8 cellular contexts compared by ENCODE assay signal in the genomic region with DNA sequence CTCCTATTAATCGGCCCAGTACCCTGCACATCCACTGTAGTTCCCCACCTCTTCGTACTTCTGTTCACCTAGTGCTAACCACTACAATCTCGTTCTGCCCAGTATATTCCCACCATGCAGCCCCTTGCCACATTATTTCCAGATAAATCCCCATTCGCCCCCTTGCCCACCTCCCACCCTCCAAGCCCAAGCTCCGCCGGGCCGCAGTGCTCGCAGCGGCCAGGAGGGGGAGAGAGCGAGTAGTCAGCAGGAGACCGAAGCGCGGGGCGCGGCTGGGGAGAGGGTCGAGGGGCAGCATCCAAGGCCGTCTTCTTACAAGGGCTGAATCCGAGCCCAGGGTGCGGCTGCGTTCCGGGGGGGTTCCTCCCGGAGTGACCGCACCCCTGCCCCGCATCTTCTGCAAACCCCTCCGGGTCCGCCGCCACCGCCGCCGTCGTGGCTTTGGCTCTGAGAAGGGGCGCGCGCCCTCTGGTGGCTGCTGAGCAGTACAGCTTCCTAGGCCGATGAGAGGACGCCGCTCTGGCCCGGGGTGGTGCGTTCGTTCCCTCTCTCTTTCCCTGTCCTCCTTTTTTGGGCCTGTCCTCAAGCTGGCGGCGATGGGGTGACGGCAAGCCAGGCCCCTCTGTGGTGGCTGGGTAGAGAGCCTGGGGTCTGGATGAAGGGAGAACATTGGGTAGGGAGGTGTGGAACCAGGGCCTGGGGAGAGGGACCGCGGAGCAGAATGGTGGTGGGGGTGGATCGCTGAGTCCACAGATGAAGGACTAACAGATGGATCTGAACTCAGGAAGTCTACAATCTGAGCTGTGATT. TPM values are rescaled to one million over a fixed set of nuclear protein-coding genes. Genes with fewer than 3 reads are reported as not detected.
DNase-seq lines count a peak whose midpoint lies in the region; ATAC-seq and TF ChIP-seq lines count a peak whose summit lies in the region.

No MANE protein-coding gene starts in this region.

- ATAC-seq in GM23338 = peak; percentile 81
- peak; percentile 89 to 92 (median 90) for ATAC-seq in T-cell (replicated peaks in 1 of 4)
- peak; percentile 82 to 83 for ATAC-seq in right cardiac atrium
- ATAC-seq in aorta (ENCODE audit: low FRiP score) = peak; percentile 95

- H3K4me1 ChIP-seq in GM23338 (ENCODE audit: insufficient read depth) (peaks cover 15% of the 10 kb centered on the region; the same call in 1 of the 2 replicates), right cardiac atrium (ENCODE audit: control insufficient read depth, insufficient read depth, low read length) (peaks cover 5% of the 10 kb centered on the region), aorta (ENCODE audit: control insufficient read depth in 1 of 2, insufficient read depth in 2 of 2, low read length in 2 of 2) (no peaks in the 10 kb centered on the region)

- peak overlapping the region; percentile 98 for H2AFZ ChIP-seq in GM23338

- peaks cover 51% of the 10 kb centered on the region for H3K27me3 ChIP-seq in GM23338 (ENCODE audit: insufficient read depth)
- no peaks in the 10 kb centered on the region for H3K27me3 ChIP-seq in right cardiac atrium (ENCODE audit: control insufficient read depth, insufficient read depth)
- H3K27me3 ChIP-seq in aorta (ENCODE audit: control insufficient read depth in 1 of 2, insufficient read depth in 2 of 2, low read length in 1 of 2) = no peaks in the 10 kb centered on the region

- CTCF ChIA-PET in T-cell (lab: Charles Lee) = interaction anchor here (0.6 to 3.1 kb wide), 12 partner anchors 9 to 1300 kb away, joined by 3 to 40 read pairs (median 6); no protein-coding TSS in a partner anchor

- TF ChIP-seq CTCF in GM23338 (conservative IDR thresholded peaks at IDR 0.05; ENCODE audit: low read depth in 2 of 2) (peak; percentile 71 to 100), LNCaP clone FGC (IDR thresholded peaks at IDR 0.05; ENCODE audit: control insufficient read depth, extremely low read depth, insufficient read depth) (peak; percentile 94)

- no peaks in the 10 kb centered on the region; the same call in 1 of the 2 replicates for H4K20me1 ChIP-seq in GM23338 (replicated peaks; ENCODE audit: insufficient read depth)

- H3K27ac ChIP-seq in GM23338 (ENCODE audit: low read depth) (no peak overlapping the region), angular gyrus (ENCODE audit: low read depth, low read length) (peak overlapping the region; percentile 85), right cardiac atrium (ENCODE audit: low read length) (no peak overlapping the region), aorta (ENCODE audit: low read depth in 1 of 2, low read length in 2 of 2) (no peak overlapping the region)

- peak overlapping the region; percentile 66 for H3K4me3 Mint-ChIP-seq in GM23338
- peak overlapping the region; percentile 59 to 71 (median 62) for H3K4me3 Mint-ChIP-seq in T-cell

- POLR2A ChIA-PET in T-cell (lab: Charles Lee) = interaction anchor here (0.6 kb wide), 2 partner anchors 138 to 429 kb away, joined by 3 to 8 read pairs; no protein-coding TSS in a partner anchor

- DNase-seq in ELR (ENCODE audit: low read depth) = peak; percentile 78
- DNase-seq in GM23338 (ENCODE audit: low spot score) = peak; percentile 88
- no peak for DNase-seq in LNCaP clone FGC (ENCODE audit: low read depth)
- DNase-seq in T-cell = peak; percentile 45 to 88 (median 78)
- DNase-seq in right cardiac atrium = peak; percentile 75 to 93 (median 92)
- DNase-seq in putamen (ENCODE audit: low spot score) = peak; percentile 80
- peak; percentile 85 to 95 for DNase-seq in aorta

- intact Hi-C loops in right cardiac atrium (cut with DNase I) (loop anchor here (2.0 to 10.0 kb wide), 5 partner anchors 68 to 351 kb away; no protein-coding TSS in a partner anchor), aorta (cut with DNase I) (loop anchor here (1.0 kb wide), 2 partner anchors 130 to 132 kb away; no protein-coding TSS in a partner anchor)

- H3K27me3 Mint-ChIP-seq in GM23338 (ENCODE audit: insufficient read depth, low read depth, poor library complexity) (peaks cover 47% of the 10 kb centered on the region), T-cell (peaks cover 24 to 27% of the 10 kb centered on the region in 2 donors)

- no peaks in the 10 kb centered on the region for H3K79me2 ChIP-seq in GM23338 (replicated peaks; ENCODE audit: insufficient read depth)

- H3K9me2 ChIP-seq in GM23338 (ENCODE audit: insufficient read depth) = no peaks in the 10 kb centered on the region

- H3K9me3 Mint-ChIP-seq in GM23338 = no peaks in the 10 kb centered on the region
- H3K9me3 Mint-ChIP-seq in T-cell = no peaks in the 10 kb centered on the region

- H3K4me1 Mint-ChIP-seq in GM23338 (peaks cover 44% of the 10 kb centered on the region), T-cell (peaks cover 14 to 20% (median 14%) of the 10 kb centered on the region in 3 donors)

- H3K27ac Mint-ChIP-seq in GM23338 (no peak overlapping the region), T-cell (peak overlapping the region; percentile 9 to 64)

- H3K36me3 ChIP-seq in GM23338 (ENCODE audit: insufficient read depth) = no peaks in the 10 kb centered on the region
- H3K36me3 ChIP-seq in aorta (ENCODE audit: control insufficient read depth in 1 of 2, insufficient read depth in 2 of 2, low read length in 1 of 2) = no peaks in the 10 kb centered on the region

- no peaks in the 10 kb centered on the region for H3K9me3 ChIP-seq in right cardiac atrium (ENCODE audit: control insufficient read depth, low read length)
- no peaks in the 10 kb centered on the region for H3K9me3 ChIP-seq in aorta (ENCODE audit: control insufficient read depth, low read length)

- H3K4me3 ChIP-seq in GM23338 (peak overlapping the region; percentile 79), LNCaP clone FGC (ENCODE audit: low read depth, low read length) (peak overlapping the region; percentile 53), right cardiac atrium (ENCODE audit: low read length) (peak overlapping the region; percentile 35), aorta (ENCODE audit: low read length in 2 of 2) (peak overlapping the region in 1 of 2 donors; percentile 30)

- H3K36me3 Mint-ChIP-seq in GM23338 (ENCODE audit: low read depth) (no peaks in the 10 kb centered on the region; the same call in 2 of the 3 replicates), T-cell (no peaks in the 10 kb centered on the region)

- H3F3A ChIP-seq in GM23338 (replicated peaks; ENCODE audit: low read depth) = no peaks in the 10 kb centered on the region

- 10% methylated on average over 45 of the region's 46 CpGs for WGBS in right cardiac atrium
- 9% methylated on average over 45 to 46 of the region's 46 CpGs for WGBS in aorta, 2 donors

- H3K4me2 ChIP-seq in GM23338 = peak overlapping the region; percentile 84

TF ChIP-seq in GM23338, 12 proteins besides CTCF, POLR2A, EP300 and RAD21:
- TF ChIP-seq EZH2phosphoT487 (IDR thresholded peaks at IDR 0.05; ENCODE audit: unreplicated experiment) = no peak
- TF ChIP-seq, protein P1, sequence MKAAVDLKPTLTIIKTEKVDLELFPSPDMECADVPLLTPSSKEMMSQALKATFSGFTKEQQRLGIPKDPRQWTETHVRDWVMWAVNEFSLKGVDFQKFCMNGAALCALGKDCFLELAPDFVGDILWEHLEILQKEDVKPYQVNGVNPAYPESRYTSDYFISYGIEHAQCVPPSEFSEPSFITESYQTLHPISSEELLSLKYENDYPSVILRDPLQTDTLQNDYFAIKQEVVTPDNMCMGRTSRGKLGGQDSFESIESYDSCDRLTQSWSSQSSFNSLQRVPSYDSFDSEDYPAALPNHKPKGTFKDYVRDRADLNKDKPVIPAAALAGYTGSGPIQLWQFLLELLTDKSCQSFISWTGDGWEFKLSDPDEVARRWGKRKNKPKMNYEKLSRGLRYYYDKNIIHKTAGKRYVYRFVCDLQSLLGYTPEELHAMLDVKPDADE (IDR thresholded peaks at IDR 0.05) = no peak

RNA-seq across cellular contexts. Expression of a gene that starts 30.0 kb away (rescaled TPM):
- total RNA-seq in GM23338 (2014; rRNA removed; shearing (Covaris generic)) = 0.10 TPM in 1 of 2 replicates, not detected in the other
- polyA plus RNA-seq in GM23338 (2016; fragmentation: Nextera tagmentation; extraction: Ambion mirVana) = 0.08 and 0.17 TPM in 2 replicates
- total RNA-seq in T-cell = under 1 TPM in 3 of 5 donors, not detected in 2; 0.07 to 0.15 (median 0.09) TPM
- under 1 TPM in 2 of 4 donors, not detected in 2; 0.06 to 0.11 TPM for total RNA-seq in right cardiac atrium
- polyA plus RNA-seq in right cardiac atrium = 0.02 TPM
- under 1 TPM; 0.30 to 0.62 TPM for total RNA-seq in aorta
- polyA plus RNA-seq in aorta = under 1 TPM in 1 of 2 donors, not detected in 1; 0.41 TPM
